13 cellular contexts compared by ENCODE assay signal in the genomic region with DNA sequence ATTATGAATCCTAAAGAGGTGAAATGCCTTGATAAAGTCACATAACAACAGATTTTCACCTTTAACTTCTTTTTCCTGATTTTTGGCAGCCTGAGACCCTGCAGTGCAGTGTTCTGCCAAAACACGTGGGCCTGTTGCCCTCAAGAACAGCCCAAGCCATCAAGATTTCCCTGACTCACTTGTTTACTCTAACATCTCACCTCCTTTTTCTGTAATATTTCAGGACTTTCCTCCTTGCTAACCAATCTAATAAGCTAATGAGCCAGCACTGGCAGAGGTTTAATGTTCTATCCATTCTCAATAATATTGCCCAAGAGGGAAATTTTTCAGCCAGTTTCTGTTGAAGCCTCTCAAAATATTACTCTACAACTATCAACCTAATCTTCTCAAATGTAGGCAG.
A peak's percentile ranks its signal among the peaks of the same experiment; 100 is the strongest.
DNase-seq lines count a peak whose midpoint lies in the region; ATAC-seq lines count a peak whose summit lies in the region.
"Had no signal": no experiment of that assay in that cellular context is flagged by ENCODE, and none has a peak within 500 bp of the region (broad histone marks: within the 10 kb centered on the region; RNA-seq: fewer than 3 reads in every experiment).

No MANE protein-coding gene starts in this region.

- CTCF ChIA-PET in activated CD8-positive, alpha-beta T cell treated with anti-CD3 and anti-CD28 coated beads, Interleukin-2, amount 10 ng/mL, durations not matched to agents 7 days and 5 days (lab: Charles Lee) = no interaction called here
- CTCF ChIA-PET in activated CD4-positive, alpha-beta T cell treated with anti-CD3 and anti-CD28 coated beads for 36 hours (lab: Charles Lee) = no interaction called here

- peak; percentile 11 for DNase-seq in MG63
- DNase-seq in astrocyte of the hippocampus (ENCODE audit: low read depth, low spot score) = peak; percentile 1
- no peak for DNase-seq in sciatic nerve (ENCODE audit: low spot score)
- DNase-seq in activated CD8-positive, alpha-beta T cell treated with anti-CD3 and anti-CD28 coated beads, Interleukin-2, amount 10 ng/mL, durations not matched to agents 7 days and 5 days = no peak
- no peak for DNase-seq in activated CD4-positive, alpha-beta T cell treated with anti-CD3 and anti-CD28 coated beads for 36 hours
- DNase-seq: CD4-positive, alpha-beta memory T cell; COR-L47; DMS153; DND-41; GM23248; H7; HCEC 1CT had no signal

- intact Hi-C loops in sciatic nerve (cut with DNase I) = no loop called here
- intact Hi-C loops in activated CD4-positive, alpha-beta T cell treated with anti-CD3 and anti-CD28 coated beads for 36 hours (cut with DNase I, micrococcal nuclease) = no loop called here

- H3K4me1 Mint-ChIP-seq in activated CD8-positive, alpha-beta T cell treated with anti-CD3 and anti-CD28 coated beads, Interleukin-2, amount 10 ng/mL, durations not matched to agents 7 days and 5 days (ENCODE audit: low read depth) = no peaks in the 10 kb centered on the region
- H3K4me1 Mint-ChIP-seq in activated CD4-positive, alpha-beta T cell treated with anti-CD3 and anti-CD28 coated beads for 36 hours = no peaks in the 10 kb centered on the region
- H3K4me1 Mint-ChIP-seq: CD4-positive, alpha-beta memory T cell had no signal

- no peak overlapping the region for H3K4me3 Mint-ChIP-seq in activated CD8-positive, alpha-beta T cell treated with anti-CD3 and anti-CD28 coated beads, Interleukin-2, amount 10 ng/mL, durations not matched to agents 7 days and 5 days
- H3K4me3 Mint-ChIP-seq in activated CD4-positive, alpha-beta T cell treated with anti-CD3 and anti-CD28 coated beads for 36 hours = no peak overlapping the region
- H3K4me3 Mint-ChIP-seq: CD4-positive, alpha-beta memory T cell had no signal

- H3K27ac Mint-ChIP-seq in activated CD8-positive, alpha-beta T cell treated with anti-CD3 and anti-CD28 coated beads, Interleukin-2, amount 10 ng/mL, durations not matched to agents 7 days and 5 days = no peak overlapping the region
- H3K27ac Mint-ChIP-seq in activated CD4-positive, alpha-beta T cell treated with anti-CD3 and anti-CD28 coated beads for 36 hours = no peak overlapping the region
- H3K27ac Mint-ChIP-seq: CD4-positive, alpha-beta memory T cell had no signal

- no peaks in the 10 kb centered on the region for H3K27me3 Mint-ChIP-seq in activated CD8-positive, alpha-beta T cell treated with anti-CD3 and anti-CD28 coated beads, Interleukin-2, amount 10 ng/mL, durations not matched to agents 7 days and 5 days (ENCODE audit: low read depth)
- no peaks in the 10 kb centered on the region for H3K27me3 Mint-ChIP-seq in activated CD4-positive, alpha-beta T cell treated with anti-CD3 and anti-CD28 coated beads for 36 hours
- H3K27me3 Mint-ChIP-seq: CD4-positive, alpha-beta memory T cell had no signal

- no peaks in the 10 kb centered on the region for H3K27me3 ChIP-seq in MG63

- H3K36me3 ChIP-seq in MG63 = no peaks in the 10 kb centered on the region

- H3K9me3 ChIP-seq in MG63 = no peaks in the 10 kb centered on the region

- ATAC-seq in sciatic nerve = peak; percentile 42
- ATAC-seq in activated CD8-positive, alpha-beta T cell treated with anti-CD3 and anti-CD28 coated beads, Interleukin-2, amount 10 ng/mL, durations not matched to agents 7 days and 5 days = no peak
- no peak for ATAC-seq in HG02981 (IDR thresholded peaks at IDR 0.05; ENCODE audit: unreplicated experiment)
- ATAC-seq in activated CD4-positive, alpha-beta T cell treated with anti-CD3 and anti-CD28 coated beads for 36 hours = no peak

- no peak overlapping the region for H3K4me3 ChIP-seq in MG63
- H3K4me3 ChIP-seq: GM23248 had no signal

- POLR2A ChIA-PET in activated CD8-positive, alpha-beta T cell treated with anti-CD3 and anti-CD28 coated beads, Interleukin-2, amount 10 ng/mL, durations not matched to agents 7 days and 5 days (lab: Charles Lee) = no interaction called here
- POLR2A ChIA-PET in activated CD4-positive, alpha-beta T cell treated with anti-CD3 and anti-CD28 coated beads for 36 hours (lab: Charles Lee) = no interaction called here

- H3K9me3 Mint-ChIP-seq in activated CD8-positive, alpha-beta T cell treated with anti-CD3 and anti-CD28 coated beads, Interleukin-2, amount 10 ng/mL, durations not matched to agents 7 days and 5 days (ENCODE audit: insufficient read depth) = no peaks in the 10 kb centered on the region
- no peaks in the 10 kb centered on the region for H3K9me3 Mint-ChIP-seq in activated CD4-positive, alpha-beta T cell treated with anti-CD3 and anti-CD28 coated beads for 36 hours (ENCODE audit: low read depth)

- no peaks in the 10 kb centered on the region for H3K36me3 Mint-ChIP-seq in activated CD8-positive, alpha-beta T cell treated with anti-CD3 and anti-CD28 coated beads, Interleukin-2, amount 10 ng/mL, durations not matched to agents 7 days and 5 days (ENCODE audit: low read depth)
- no peaks in the 10 kb centered on the region for H3K36me3 Mint-ChIP-seq in activated CD4-positive, alpha-beta T cell treated with anti-CD3 and anti-CD28 coated beads for 36 hours (ENCODE audit: low read depth)
- H3K36me3 Mint-ChIP-seq: CD4-positive, alpha-beta memory T cell had no signal

Comparison
In these comparisons a context has a peak if more than half of its experiments do, and no peak if none do; other contexts are left out.
1. DNase-seq: peak in MG63 (single experiment) and astrocyte of the hippocampus (single experiment); none in sciatic nerve (single experiment), activated CD8-positive, alpha-beta T cell treated with anti-CD3 and anti-CD28 coated beads, Interleukin-2, amount 10 ng/mL, durations not matched to agents 7 days and 5 days (single experiment) and activated CD4-positive, alpha-beta T cell treated with anti-CD3 and anti-CD28 coated beads for 36 hours (single experiment).